8 cellular contexts compared by ENCODE assay signal in the genomic region with DNA sequence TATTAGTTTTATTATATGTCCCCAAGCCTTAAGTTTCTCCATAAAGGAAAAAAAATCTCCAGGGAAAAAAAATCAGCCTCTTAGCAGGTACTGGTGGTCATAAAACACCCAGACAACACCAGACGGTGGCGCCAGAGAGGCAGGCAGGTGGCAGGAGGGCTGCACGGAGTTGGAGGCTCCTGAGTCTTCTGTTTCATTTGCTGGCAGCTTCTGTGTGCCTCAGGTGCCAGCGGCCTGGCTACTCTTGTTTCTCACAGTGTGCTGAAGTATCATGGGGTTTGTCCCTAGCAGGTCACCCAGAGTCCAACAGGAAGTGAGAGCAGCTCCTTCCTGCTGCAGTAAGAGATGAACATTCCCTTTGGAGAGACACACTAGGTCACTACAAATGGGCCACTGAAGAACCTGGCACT.
DNase-seq lines count a peak whose midpoint lies in the region; ATAC-seq and TF ChIP-seq lines count a peak whose summit lies in the region.

No MANE protein-coding gene starts in this region.

- H3K27me3 Mint-ChIP-seq in CD8-positive, alpha-beta T cell (ENCODE audit: low read depth) = peaks cover 10% of the 10 kb centered on the region
- peaks cover 4% of the 10 kb centered on the region for H3K27me3 Mint-ChIP-seq in activated CD8-positive, alpha-beta T cell treated with anti-CD3 and anti-CD28 coated beads for 36 hours
- H3K27me3 Mint-ChIP-seq in endodermal cell (ENCODE audit: insufficient read depth) (no peaks in the 10 kb centered on the region), mesothelial cell of epicardium (ENCODE audit: low read depth) (no peaks in the 10 kb centered on the region)

- peak; percentile 88 for TF ChIP-seq CTCF in CD8-positive, alpha-beta T cell (IDR thresholded peaks at IDR 0.05)
- TF ChIP-seq CTCF in activated CD8-positive, alpha-beta T cell treated with anti-CD3 and anti-CD28 coated beads for 36 hours (IDR thresholded peaks at IDR 0.05) = peak; percentile 88
- TF ChIP-seq CTCF in endodermal cell (conservative IDR thresholded peaks at IDR 0.05) (peak; percentile 97), mesothelial cell of epicardium (IDR thresholded peaks at IDR 0.05; ENCODE audit: unreplicated experiment) (peak; percentile 73)

- peak; percentile 80 for ATAC-seq in CD8-positive, alpha-beta T cell
- peak; percentile 89 for ATAC-seq in GM19452 (IDR thresholded peaks at IDR 0.05; ENCODE audit: unreplicated experiment)
- ATAC-seq in HG03520 (IDR thresholded peaks at IDR 0.05; ENCODE audit: unreplicated experiment) = peak; percentile 86
- peak; percentile 98 for ATAC-seq in activated CD8-positive, alpha-beta T cell treated with anti-CD3 and anti-CD28 coated beads for 36 hours

- no peaks in the 10 kb centered on the region for H3K9me3 Mint-ChIP-seq in CD8-positive, alpha-beta T cell
- no peaks in the 10 kb centered on the region for H3K9me3 Mint-ChIP-seq in activated CD8-positive, alpha-beta T cell treated with anti-CD3 and anti-CD28 coated beads for 36 hours
- H3K9me3 Mint-ChIP-seq in endodermal cell (peaks cover 9% of the 10 kb centered on the region), mesothelial cell of epicardium (no peaks in the 10 kb centered on the region)

- H3K36me3 Mint-ChIP-seq in CD8-positive, alpha-beta T cell = no peaks in the 10 kb centered on the region
- H3K36me3 Mint-ChIP-seq in activated CD8-positive, alpha-beta T cell treated with anti-CD3 and anti-CD28 coated beads for 36 hours (ENCODE audit: low read depth) = no peaks in the 10 kb centered on the region
- H3K36me3 Mint-ChIP-seq in endodermal cell (ENCODE audit: low read depth) = no peaks in the 10 kb centered on the region
- no peaks in the 10 kb centered on the region for H3K36me3 Mint-ChIP-seq in mesothelial cell of epicardium

- H3K4me3 Mint-ChIP-seq in CD8-positive, alpha-beta T cell = no peak overlapping the region
- H3K4me3 Mint-ChIP-seq in activated CD8-positive, alpha-beta T cell treated with anti-CD3 and anti-CD28 coated beads for 36 hours = no peak overlapping the region
- no peak overlapping the region for H3K4me3 Mint-ChIP-seq in endodermal cell
- H3K4me3 Mint-ChIP-seq in mesothelial cell of epicardium = no peak overlapping the region

- DNase-seq in CD8-positive, alpha-beta T cell = peak; percentile 64 to 87 (median 81)
- peak; percentile 71 for DNase-seq in NCI-H774 (lab: John Stamatoyannopoulos, UW)
- peak; percentile 95 for DNase-seq in activated CD8-positive, alpha-beta T cell treated with anti-CD3 and anti-CD28 coated beads for 36 hours
- peak; percentile 98 for DNase-seq in endodermal cell
- DNase-seq in mesothelial cell of epicardium (ENCODE audit: low spot score in 2 of 2, unreplicated experiment in 2 of 2) = peak; percentile 77 to 90
- DNase-seq in stimulated activated CD8-positive, alpha-beta memory T cell treated with anti-CD3 and anti-CD28 coated beads, Interleukin-4, amount 100 ng/mL, for 1 hour (ENCODE audit: low read depth in 2 of 2, low spot score in 1 of 2) = peak; percentile 63 to 72

- WGBS in endodermal cell (ENCODE audit: insufficient coverage in 1 of 2, insufficient read length in 1 of 2), 2 experiments = 0 to 4% methylated on average over 3 to 4 of the region's 4 CpGs

- no peaks in the 10 kb centered on the region for H3K36me3 ChIP-seq in CD8-positive, alpha-beta T cell (ENCODE audit: insufficient read depth, low read length)
- H3K36me3 ChIP-seq in endodermal cell (ENCODE audit: control insufficient read depth, insufficient read depth, low read length) = no peaks in the 10 kb centered on the region

- no peak overlapping the region for H3K27ac Mint-ChIP-seq in CD8-positive, alpha-beta T cell
- no peak overlapping the region for H3K27ac Mint-ChIP-seq in activated CD8-positive, alpha-beta T cell treated with anti-CD3 and anti-CD28 coated beads for 36 hours
- H3K27ac Mint-ChIP-seq in endodermal cell (no peak overlapping the region), mesothelial cell of epicardium (no peak overlapping the region)

- no peak overlapping the region for H3K4me3 ChIP-seq in CD8-positive, alpha-beta T cell (ENCODE audit: low read depth, low read length)
- H3K4me3 ChIP-seq in endodermal cell (ENCODE audit: low read length) = no peak overlapping the region

- H3K27ac ChIP-seq in CD8-positive, alpha-beta T cell (ENCODE audit: low read depth, low read length) = no peak overlapping the region
- H3K27ac ChIP-seq in endodermal cell (ENCODE audit: low read depth, low read length) = no peak overlapping the region

- CTCF ChIA-PET in CD8-positive, alpha-beta T cell (lab: Charles Lee) = interaction anchor here (0.6 to 19.9 kb wide), 37 partner anchors 9 to 994 kb away, joined by 3 to 402 read pairs (median 4); a partner anchor contains a TSS
- CTCF ChIA-PET in activated CD8-positive, alpha-beta T cell treated with anti-CD3 and anti-CD28 coated beads for 36 hours (lab: Charles Lee) = interaction anchor here (0.7 to 7.6 kb wide), 51 partner anchors 10 to 265 kb away, joined by 3 to 210 read pairs (median 5); a partner anchor contains a TSS

- POLR2A ChIA-PET in CD8-positive, alpha-beta T cell (lab: Charles Lee) = interaction anchor here (0.7 to 1.3 kb wide), 3 partner anchors 19 to 199 kb away, joined by 3 to 5 read pairs (median 4); no protein-coding TSS in a partner anchor
- POLR2A ChIA-PET in activated CD8-positive, alpha-beta T cell treated with anti-CD3 and anti-CD28 coated beads for 36 hours (lab: Charles Lee) = interaction anchor here (1.0 to 1.1 kb wide), 2 partner anchors 17 to 196 kb away, joined by 3 read pairs; no protein-coding TSS in a partner anchor

- no peaks in the 10 kb centered on the region for H3K9me3 ChIP-seq in CD8-positive, alpha-beta T cell (ENCODE audit: low read length)
- no peaks in the 10 kb centered on the region for H3K9me3 ChIP-seq in endodermal cell (ENCODE audit: control insufficient read depth, low read length)

- intact Hi-C loops in CD8-positive, alpha-beta T cell (cut with DNase I, micrococcal nuclease) = loop anchor here (1.0 kb wide), 1 partner anchor 199 kb away; no protein-coding TSS in a partner anchor
- intact Hi-C loops in activated CD8-positive, alpha-beta T cell treated with anti-CD3 and anti-CD28 coated beads for 36 hours (cut with micrococcal nuclease) = loop anchor here (1.0 kb wide), 1 partner anchor 199 kb away; no protein-coding TSS in a partner anchor

- no peaks in the 10 kb centered on the region for H3K4me1 ChIP-seq in CD8-positive, alpha-beta T cell (ENCODE audit: insufficient read depth, low read length)
- H3K4me1 ChIP-seq in endodermal cell (ENCODE audit: control insufficient read depth, insufficient read depth, low read length) = peaks cover 3% of the 10 kb centered on the region

- no peaks in the 10 kb centered on the region for H3K4me1 Mint-ChIP-seq in CD8-positive, alpha-beta T cell (ENCODE audit: low read depth)
- H3K4me1 Mint-ChIP-seq in activated CD8-positive, alpha-beta T cell treated with anti-CD3 and anti-CD28 coated beads for 36 hours (ENCODE audit: low read depth) = peaks cover 4% of the 10 kb centered on the region
- H3K4me1 Mint-ChIP-seq in endodermal cell (no peaks in the 10 kb centered on the region), mesothelial cell of epicardium (peaks cover 5% of the 10 kb centered on the region)

- no peaks in the 10 kb centered on the region for H3K27me3 ChIP-seq in CD8-positive, alpha-beta T cell (ENCODE audit: insufficient read depth, low read length)
- H3K27me3 ChIP-seq in endodermal cell (ENCODE audit: control insufficient read depth, insufficient read depth, low read length, poor library complexity, severe bottlenecking) = no peaks in the 10 kb centered on the region

- H3K9ac ChIP-seq in endodermal cell (ENCODE audit: extremely low read depth, low read length, poor library complexity, severe bottlenecking) = no peak overlapping the region
